In the genomic region with DNA sequence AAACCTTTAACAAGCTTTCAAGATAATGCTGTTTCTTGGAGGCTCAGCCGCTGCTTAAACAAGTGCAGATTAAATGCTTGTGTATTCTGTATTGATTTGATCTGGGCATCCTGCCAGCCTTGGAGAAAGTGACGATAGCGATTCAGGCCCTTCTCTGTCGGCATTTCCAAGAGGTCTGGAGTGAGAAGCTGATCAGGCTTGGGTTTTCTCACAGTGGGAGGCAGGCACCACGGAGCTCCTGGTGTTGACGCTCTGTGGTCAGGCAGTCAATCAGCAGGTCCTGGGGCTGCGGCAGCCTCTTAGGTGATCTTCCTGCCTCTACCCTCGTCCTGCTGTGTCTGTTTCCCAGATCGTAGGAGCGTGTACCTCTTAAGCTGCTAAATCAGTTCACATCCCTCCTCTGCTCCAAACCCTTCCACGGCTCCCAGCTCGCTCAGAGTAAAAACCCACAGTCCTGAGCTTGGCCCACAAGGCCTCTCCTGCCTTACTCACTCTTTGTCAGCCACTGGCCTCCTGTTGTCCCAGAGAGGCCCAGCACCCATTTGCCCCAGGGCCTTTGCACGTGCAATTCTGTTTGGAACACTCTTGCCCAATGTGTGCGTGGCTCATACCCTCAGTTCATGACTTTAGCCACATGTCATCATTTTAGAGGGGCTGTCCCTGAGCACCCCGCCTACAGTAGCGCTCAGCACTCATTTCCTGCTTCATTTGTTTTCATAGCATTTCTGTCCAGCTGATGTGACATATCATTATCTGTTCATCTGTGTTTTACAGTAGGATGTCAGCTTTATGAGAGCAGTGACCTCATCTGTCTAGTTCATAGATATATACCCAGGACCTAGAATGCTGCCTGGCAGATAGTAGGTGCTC, we compare ENCODE assay signal across 1 cellular context.
TF ChIP-seq lines count a peak whose summit lies in the region.

No MANE protein-coding gene starts in this region.

TF ChIP-seq in GM23338, 12 proteins besides CTCF, POLR2A, EP300 and RAD21 (continued from another document):
- TF ChIP-seq, protein P1, sequence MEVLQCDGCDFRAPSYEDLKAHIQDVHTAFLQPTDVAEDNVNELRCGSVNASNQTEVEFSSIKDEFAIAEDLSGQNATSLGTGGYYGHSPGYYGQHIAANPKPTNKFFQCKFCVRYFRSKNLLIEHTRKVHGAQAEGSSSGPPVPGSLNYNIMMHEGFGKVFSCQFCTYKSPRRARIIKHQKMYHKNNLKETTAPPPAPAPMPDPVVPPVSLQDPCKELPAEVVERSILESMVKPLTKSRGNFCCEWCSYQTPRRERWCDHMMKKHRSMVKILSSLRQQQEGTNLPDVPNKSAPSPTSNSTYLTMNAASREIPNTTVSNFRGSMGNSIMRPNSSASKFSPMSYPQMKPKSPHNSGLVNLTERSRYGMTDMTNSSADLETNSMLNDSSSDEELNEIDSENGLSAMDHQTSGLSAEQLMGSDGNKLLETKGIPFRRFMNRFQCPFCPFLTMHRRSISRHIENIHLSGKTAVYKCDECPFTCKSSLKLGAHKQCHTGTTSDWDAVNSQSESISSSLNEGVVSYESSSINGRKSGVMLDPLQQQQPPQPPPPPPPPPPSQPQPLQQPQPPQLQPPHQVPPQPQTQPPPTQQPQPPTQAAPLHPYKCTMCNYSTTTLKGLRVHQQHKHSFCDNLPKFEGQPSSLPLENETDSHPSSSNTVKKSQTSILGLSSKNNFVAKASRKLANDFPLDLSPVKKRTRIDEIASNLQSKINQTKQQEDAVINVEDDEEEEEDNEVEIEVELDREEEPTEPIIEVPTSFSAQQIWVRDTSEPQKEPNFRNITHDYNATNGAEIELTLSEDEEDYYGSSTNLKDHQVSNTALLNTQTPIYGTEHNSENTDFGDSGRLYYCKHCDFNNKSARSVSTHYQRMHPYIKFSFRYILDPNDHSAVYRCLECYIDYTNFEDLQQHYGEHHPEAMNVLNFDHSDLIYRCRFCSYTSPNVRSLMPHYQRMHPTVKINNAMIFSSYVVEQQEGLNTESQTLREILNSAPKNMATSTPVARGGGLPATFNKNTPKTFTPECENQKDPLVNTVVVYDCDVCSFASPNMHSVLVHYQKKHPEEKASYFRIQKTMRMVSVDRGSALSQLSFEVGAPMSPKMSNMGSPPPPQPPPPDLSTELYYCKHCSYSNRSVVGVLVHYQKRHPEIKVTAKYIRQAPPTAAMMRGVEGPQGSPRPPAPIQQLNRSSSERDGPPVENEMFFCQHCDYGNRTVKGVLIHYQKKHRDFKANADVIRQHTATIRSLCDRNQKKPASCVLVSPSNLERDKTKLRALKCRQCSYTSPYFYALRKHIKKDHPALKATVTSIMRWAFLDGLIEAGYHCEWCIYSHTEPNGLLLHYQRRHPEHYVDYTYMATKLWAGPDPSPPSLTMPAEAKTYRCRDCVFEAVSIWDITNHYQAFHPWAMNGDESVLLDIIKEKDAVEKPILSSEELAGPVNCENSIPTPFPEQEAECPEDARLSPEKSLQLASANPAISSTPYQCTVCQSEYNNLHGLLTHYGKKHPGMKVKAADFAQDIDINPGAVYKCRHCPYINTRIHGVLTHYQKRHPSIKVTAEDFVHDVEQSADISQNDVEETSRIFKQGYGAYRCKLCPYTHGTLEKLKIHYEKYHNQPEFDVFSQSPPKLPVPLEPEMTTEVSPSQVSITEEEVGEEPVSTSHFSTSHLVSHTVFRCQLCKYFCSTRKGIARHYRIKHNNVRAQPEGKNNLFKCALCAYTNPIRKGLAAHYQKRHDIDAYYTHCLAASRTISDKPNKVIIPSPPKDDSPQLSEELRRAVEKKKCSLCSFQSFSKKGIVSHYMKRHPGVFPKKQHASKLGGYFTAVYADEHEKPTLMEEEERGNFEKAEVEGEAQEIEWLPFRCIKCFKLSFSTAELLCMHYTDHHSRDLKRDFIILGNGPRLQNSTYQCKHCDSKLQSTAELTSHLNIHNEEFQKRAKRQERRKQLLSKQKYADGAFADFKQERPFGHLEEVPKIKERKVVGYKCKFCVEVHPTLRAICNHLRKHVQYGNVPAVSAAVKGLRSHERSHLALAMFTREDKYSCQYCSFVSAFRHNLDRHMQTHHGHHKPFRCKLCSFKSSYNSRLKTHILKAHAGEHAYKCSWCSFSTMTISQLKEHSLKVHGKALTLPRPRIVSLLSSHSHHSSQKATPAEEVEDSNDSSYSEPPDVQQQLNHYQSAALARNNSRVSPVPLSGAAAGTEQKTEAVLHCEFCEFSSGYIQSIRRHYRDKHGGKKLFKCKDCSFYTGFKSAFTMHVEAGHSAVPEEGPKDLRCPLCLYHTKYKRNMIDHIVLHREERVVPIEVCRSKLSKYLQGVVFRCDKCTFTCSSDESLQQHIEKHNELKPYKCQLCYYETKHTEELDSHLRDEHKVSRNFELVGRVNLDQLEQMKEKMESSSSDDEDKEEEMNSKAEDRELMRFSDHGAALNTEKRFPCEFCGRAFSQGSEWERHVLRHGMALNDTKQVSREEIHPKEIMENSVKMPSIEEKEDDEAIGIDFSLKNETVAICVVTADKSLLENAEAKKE (CRISPR knock-in tag; IDR thresholded peaks at IDR 0.05): no peak
- TF ChIP-seq ZNF331 (CRISPR knock-in tag; IDR thresholded peaks at IDR 0.05; ENCODE audit: low read depth) (no peak), REST (IDR thresholded peaks at IDR 0.05; ENCODE audit: unreplicated experiment) (no peak), NANOG (IDR thresholded peaks at IDR 0.05; ENCODE audit: borderline replicate concordance) (no peak), CREB1 (CRISPR knock-in tag; IDR thresholded peaks at IDR 0.05; ENCODE audit: low read depth) (no peak), EZH2 (IDR thresholded peaks at IDR 0.05; ENCODE audit: low read depth, unreplicated experiment) (no peak)
